Comparison of ENCODE assay signal across 8 cellular contexts in the genomic region with DNA sequence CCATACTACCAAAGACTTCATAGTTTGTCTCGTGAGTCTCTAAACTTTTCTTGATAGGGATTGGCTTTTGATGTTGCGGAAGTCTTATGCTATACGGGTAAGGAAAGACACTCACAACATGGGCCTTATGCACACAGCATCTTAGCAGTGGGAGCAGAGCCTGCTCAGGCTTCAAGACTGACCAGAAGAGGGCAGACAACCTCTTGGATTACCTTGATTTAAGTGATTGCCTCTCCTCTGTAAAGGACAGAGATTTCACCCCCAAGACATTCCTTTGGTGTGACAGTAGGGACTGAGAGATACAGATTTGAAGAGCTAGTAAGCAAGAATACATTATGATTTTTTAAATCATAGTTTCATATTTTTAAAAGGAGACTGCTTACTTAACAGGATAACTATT.
A peak's percentile ranks its signal among the peaks of the same experiment; 100 is the strongest.
DNase-seq lines count a peak whose midpoint lies in the region; ATAC-seq and TF ChIP-seq lines count a peak whose summit lies in the region.

No MANE protein-coding gene starts in this region.

- H3K36me3 Mint-ChIP-seq in activated CD4-positive, alpha-beta T cell treated with anti-CD3 and anti-CD28 coated beads, Interleukin-2, amount 10 ng/mL, durations not matched to agents 24 days and 14 days (ENCODE audit: low read depth): no peaks in the 10 kb centered on the region

- no peak overlapping the region for H3K27ac Mint-ChIP-seq in activated CD4-positive, alpha-beta T cell treated with anti-CD3 and anti-CD28 coated beads, Interleukin-2, amount 10 ng/mL, durations not matched to agents 24 days and 14 days

- ATAC-seq in GM19324 (IDR thresholded peaks at IDR 0.05; ENCODE audit: low FRiP score, unreplicated experiment): peak; percentile 67
- ATAC-seq in foreskin keratinocyte: peak; percentile 78
- no peak for ATAC-seq in GM21390 (IDR thresholded peaks at IDR 0.05; ENCODE audit: unreplicated experiment)

- peaks cover 2% of the 10 kb centered on the region for H3K4me1 Mint-ChIP-seq in activated CD4-positive, alpha-beta T cell treated with anti-CD3 and anti-CD28 coated beads, Interleukin-2, amount 10 ng/mL, durations not matched to agents 24 days and 14 days

- no peak overlapping the region for H3K4me3 Mint-ChIP-seq in activated CD4-positive, alpha-beta T cell treated with anti-CD3 and anti-CD28 coated beads, Interleukin-2, amount 10 ng/mL, durations not matched to agents 24 days and 14 days

- peaks cover 15% of the 10 kb centered on the region for H3K27me3 Mint-ChIP-seq in activated CD4-positive, alpha-beta T cell treated with anti-CD3 and anti-CD28 coated beads, Interleukin-2, amount 10 ng/mL, durations not matched to agents 24 days and 14 days

- H3K27ac ChIP-seq in foreskin keratinocyte: no peak overlapping the region

- H3K9me3 Mint-ChIP-seq in activated CD4-positive, alpha-beta T cell treated with anti-CD3 and anti-CD28 coated beads, Interleukin-2, amount 10 ng/mL, durations not matched to agents 24 days and 14 days: no peaks in the 10 kb centered on the region

- intact Hi-C loops in activated CD4-positive, alpha-beta T cell treated with anti-CD3 and anti-CD28 coated beads, Interleukin-2, amount 10 ng/mL, durations not matched to agents 24 days and 14 days (cut with micrococcal nuclease): loop anchor here (1.0 kb wide), 1 partner anchor 550 kb away; no protein-coding TSS in a partner anchor
- intact Hi-C loops in posterior vena cava (cut with DNase I): no loop called here

- peak; percentile 73 for TF ChIP-seq CTCF in foreskin keratinocyte (conservative IDR thresholded peaks at IDR 0.05)

- no peaks in the 10 kb centered on the region for H3K4me1 ChIP-seq in foreskin keratinocyte

- peaks cover 4% of the 10 kb centered on the region for H3K27me3 ChIP-seq in foreskin keratinocyte

- DNase-seq in COLO829 (ENCODE audit: low spot score) (peak; percentile 30), Kasumi-1 (lab: John Stamatoyannopoulos, UW) (peak; percentile 38 to 55), foreskin keratinocyte (peak; percentile 26 to 55), posterior vena cava (ENCODE audit: low spot score) (no peak)
- DNase-seq in activated CD4-positive, alpha-beta T cell treated with anti-CD3 and anti-CD28 coated beads, Interleukin-2, amount 10 ng/mL, durations not matched to agents 24 days and 14 days: peak; percentile 81
- DNase-seq in stimulated activated CD4-positive, alpha-beta T cell treated with anti-CD3 and anti-CD28 coated beads, Interleukin-2, amount 100 ng/mL, for 4 hours (ENCODE audit: low read depth): peak; percentile 16
